In the genomic region with DNA sequence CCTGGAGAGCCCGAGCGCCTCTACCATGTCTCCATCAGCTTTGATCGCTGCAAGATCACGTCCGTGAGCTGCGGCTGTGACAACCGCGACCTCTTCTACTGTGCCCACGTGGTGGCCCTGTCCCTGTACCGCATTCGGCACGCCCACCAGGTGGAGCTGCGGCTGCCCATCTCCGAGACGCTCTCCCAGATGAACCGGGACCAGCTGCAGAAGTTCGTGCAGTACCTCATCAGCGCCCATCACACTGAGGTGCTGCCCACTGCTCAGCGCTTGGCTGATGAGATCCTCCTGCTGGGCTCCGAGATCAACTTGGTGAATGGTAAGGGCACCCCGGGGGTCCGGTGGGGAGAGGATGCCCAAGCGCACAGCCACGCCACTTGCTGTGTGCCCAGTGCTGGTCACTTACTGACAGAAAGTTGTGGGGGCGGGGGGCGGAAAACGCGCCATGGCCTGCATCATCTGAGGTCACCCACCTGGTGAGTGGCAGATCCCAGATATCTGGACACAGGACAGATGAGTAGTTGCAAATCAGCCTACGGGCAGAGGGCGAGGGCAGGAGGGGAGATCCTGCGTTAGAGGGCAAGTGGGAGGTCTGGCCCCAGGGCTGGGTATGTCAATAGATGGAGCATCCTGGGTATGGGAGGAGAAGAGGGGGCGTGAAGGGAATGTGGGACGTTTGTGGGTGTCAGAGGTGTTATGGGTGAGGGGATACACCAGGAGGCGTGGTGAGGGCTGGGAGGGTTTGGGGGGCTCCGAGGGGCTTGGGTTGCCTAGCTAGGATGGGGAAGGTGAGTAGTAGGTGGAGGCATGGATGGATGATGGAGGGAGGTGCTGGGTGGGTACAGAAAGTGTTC, we compare ENCODE assay signal across 11 cellular contexts. TPM values are rescaled to one million over a fixed set of nuclear protein-coding genes. Genes with fewer than 3 reads are reported as not detected.
DNase-seq lines count a peak whose midpoint lies in the region; ATAC-seq, FAIRE-seq and TF ChIP-seq lines count a peak whose summit lies in the region.
"Had no signal": no experiment of that assay in that cellular context is flagged by ENCODE, and none has a peak within 500 bp of the region (broad histone marks: within the 10 kb centered on the region; RNA-seq: fewer than 3 reads in every experiment).

No MANE protein-coding gene starts in this region.

- 0 out of 2 replicates have a peak overlapping the region, but pooled peaks have one; percentile 8 for H3K4me2 ChIP-seq in PC-9

- peaks cover 13% of the 10 kb centered on the region; the same call in 1 of the 2 replicates for H3K79me2 ChIP-seq in PC-9 (ENCODE audit: low read depth)

- TF ChIP-seq CTCF in GM10248 (IDR thresholded peaks at IDR 0.05; ENCODE audit: control extremely low read depth, extremely low read depth, low read depth, missing control alignments) (no peak), PC-9 (conservative IDR thresholded peaks at IDR 0.05) (no peak; the same call in 1 of the 2 replicates), fibroblast of villous mesenchyme (IDR thresholded peaks at IDR 0.05; ENCODE audit: insufficient read depth, low read depth, low read length) (peak; percentile 33), pancreas (IDR thresholded peaks at IDR 0.05) (peak in 2 of 4 donors; percentile 20 to 21)

- no peak overlapping the region for H2AFZ ChIP-seq in PC-9

- no peak overlapping the region for H3K27ac ChIP-seq in PC-9
- no peak overlapping the region for H3K27ac ChIP-seq in pancreas
- H3K27ac ChIP-seq: stomach had no signal

- no TSS peak for BruUV-seq in PC-9 (replicated peaks; lab: Mats Ljungman, UMichigan)

- 64 to 72% methylated on average over 35 of the region's 35 CpGs for WGBS in pancreas, 2 donors

- FAIRE-seq in pancreas (lab: Jason Lieb, UNC) (no peak), GM12891 (lab: Jason Lieb, UNC) (no peak)

- CTCF ChIA-PET in GM10248 (lab: Yijun Ruan, JAX), result no interaction called here
- CTCF ChIA-PET in PC-9 (lab: Charles Lee), result no interaction called here

- H3K9me3 ChIP-seq in PC-9 (ENCODE audit: insufficient read depth, low read depth) (no peaks in the 10 kb centered on the region), pancreas (no peaks in the 10 kb centered on the region)
- H3K9me3 ChIP-seq: stomach had no signal

- intact Hi-C loops in PC-9 (cut with micrococcal nuclease; ENCODE audit: unreplicated experiment), result no loop called here
- intact Hi-C loops in pancreas (cut with DNase I), result no loop called here

- H3K4me1 ChIP-seq in PC-9 (replicated peaks; ENCODE audit: insufficient read depth) (peaks cover 26% of the 10 kb centered on the region), pancreas (no peaks in the 10 kb centered on the region)

- H3K4me3 ChIP-seq in PC-9 (no peak overlapping the region), fibroblast of villous mesenchyme (ENCODE audit: low read depth, low read length) (no peak overlapping the region), pancreas (no peak overlapping the region)
- H3K4me3 ChIP-seq: stomach had no signal

- DNase-seq in GM10248 (ENCODE audit: extremely low spot score) (peak; percentile 18), PC-9 (no peak), fibroblast of villous mesenchyme (ENCODE audit: low read depth) (no peak), pancreas (peak in 2 of 6 donors; percentile 46 to 50), GM12891 (ENCODE audit: insufficient read length, low spot score) (no peak), KBM-7 (no peak), AML-193 (lab: John Stamatoyannopoulos, UW) (no peak), GM19240 (ENCODE audit: insufficient read length, low spot score) (no peak)
- DNase-seq: effector memory CD4-positive, alpha-beta T cell; NCI-H1436; stomach had no signal

- peaks cover 52% of the 10 kb centered on the region for H3F3A ChIP-seq in PC-9 (ENCODE audit: insufficient read depth, low read depth)

- POLR2A ChIA-PET in GM10248 (lab: Yijun Ruan, JAX) (no interaction called here), PC-9 (lab: Charles Lee; ENCODE audit: unreplicated experiment) (no interaction called here)

- H3K9me2 ChIP-seq in PC-9 (ENCODE audit: insufficient read depth), result no peaks in the 10 kb centered on the region

- H4K20me1 ChIP-seq in PC-9 (ENCODE audit: insufficient read depth), result no peaks in the 10 kb centered on the region

- no peaks in the 10 kb centered on the region for H3K27me3 ChIP-seq in PC-9 (ENCODE audit: insufficient read depth, low read depth)
- H3K27me3 ChIP-seq in pancreas, result no peaks in the 10 kb centered on the region
- H3K27me3 ChIP-seq: stomach had no signal

- in situ Hi-C loops in KBM-7 (cut with MboI; ENCODE audit: low pct_unique_long_range_greater_than_20kb, low sequenced_read_pairs), result no loop called here

- H3K36me3 ChIP-seq in PC-9 (ENCODE audit: low read depth) (peaks cover 44% of the 10 kb centered on the region), pancreas (peaks cover 0 to 11% (median 0%) of the 10 kb centered on the region in 3 donors)

- peak; percentile 56 to 86 (median 76) for ATAC-seq in pancreas

- TF ChIP-seq POLR2A in GM12891 (IDR thresholded peaks at IDR 0.05; ENCODE audit: low read depth, low read length), result no peak

TF ChIP-seq in GM12891, 5 proteins besides CTCF, POLR2A, EP300 and RAD21:
- TF ChIP-seq POU2F2 (IDR thresholded peaks at IDR 0.05; ENCODE audit: low read depth, low read length) (no peak), SPI1 (IDR thresholded peaks at IDR 0.05; ENCODE audit: low read depth, low read length) (no peak), POLR2AphosphoS5 (IDR thresholded peaks at IDR 0.05; ENCODE audit: low read depth, low read length) (no peak), TAF1 (IDR thresholded peaks at IDR 0.05; ENCODE audit: low read depth, low read length) (no peak), PAX5 (IDR thresholded peaks at IDR 0.05; ENCODE audit: insufficient read depth, low read length, severe bottlenecking) (no peak)

RNA-seq across cellular contexts. Expression of gene ZSWIM4, which starts 9.8 kb away (rescaled TPM):
- 15.2 and 15.8 TPM in 2 replicates for total RNA-seq in PC-9 (2021)
- total RNA-seq in fibroblast of villous mesenchyme, result 12.1 and 13.2 TPM in 2 replicates
- 1 to 10 TPM; 1.9 to 9.3 (median 3.4) TPM for total RNA-seq in pancreas
- 1 to 10 TPM; 3.9 to 5.5 TPM for polyA plus RNA-seq in pancreas
- 4.1 TPM for polyA plus RNA-seq in GM12891 (2012; ENCODE audit: low read depth, missing spikeins)

RNA-seq across cellular contexts. Expression of gene C19orf53, which starts 30.8 kb away (rescaled TPM):
- total RNA-seq in PC-9 (2021) (99.4 and 121 TPM in 2 replicates), fibroblast of villous mesenchyme (37.6 and 63.1 TPM in 2 replicates), pancreas (10 to 100 TPM; 18.9 to 37.8 (median 29.0) TPM)
- polyA plus RNA-seq in pancreas, result 10 to 100 TPM; 91.2 to 99.0 TPM
- polyA plus RNA-seq in GM12891 (2012; ENCODE audit: low read depth, missing spikeins), result 228 TPM

RNA-seq across cellular contexts. Expression of gene MRI1, which starts 40.7 kb away (rescaled TPM):
- total RNA-seq in PC-9 (2021) (30.1 and 33.8 TPM in 2 replicates), fibroblast of villous mesenchyme (27.2 and 44.1 TPM in 2 replicates), pancreas (10 to 100 TPM; 14.4 to 21.4 (median 16.1) TPM)
- 10 to 100 TPM; 21.6 to 35.1 TPM for polyA plus RNA-seq in pancreas
- polyA plus RNA-seq in GM12891 (2012; ENCODE audit: low read depth, missing spikeins), result 21.0 TPM
